ENCODE assay signal across 27 cellular contexts in genomic region chr14:55801121-55801520, GRCh38.
"Had no signal": no experiment of that assay in that cellular context is flagged by ENCODE, and none has a peak within 500 bp of the region (broad histone marks: within the 10 kb centered on the region; RNA-seq: fewer than 3 reads in every experiment).

No MANE protein-coding gene starts in this region.

- H3K36me3 Mint-ChIP-seq: memory B cell; neural progenitor cell; stimulated activated effector memory CD8-positive, alpha-beta T cell treated with anti-CD3 and anti-CD28 coated beads, Interleukin-12 subunit alpha, Interleukin-12 subunit beta, amount 100 ng/mL, for 72 hours had no signal

- H3K27ac ChIP-seq: dorsolateral prefrontal cortex, esophagus muscularis mucosa, foreskin keratinocyte, gastroesophageal sphincter, heart left ventricle, neural progenitor cell, prostate gland, right atrium auricular region, testis, tibial artery, upper lobe of left lung had no signal

- H3K4me3 Mint-ChIP-seq: memory B cell; nephron; neural progenitor cell; stimulated activated effector memory CD8-positive, alpha-beta T cell treated with anti-CD3 and anti-CD28 coated beads, Interleukin-12 subunit alpha, Interleukin-12 subunit beta, amount 100 ng/mL, for 72 hours had no signal

- H3K27ac Mint-ChIP-seq: memory B cell, nephron had no signal

- H3K27me3 ChIP-seq: dorsolateral prefrontal cortex, esophagus muscularis mucosa, foreskin keratinocyte, gastroesophageal sphincter, heart left ventricle, neural progenitor cell, right atrium auricular region, testis, tibial artery, upper lobe of left lung had no signal

- H3K4me1 Mint-ChIP-seq: memory B cell, nephron had no signal

- ATAC-seq: foreskin keratinocyte; gastroesophageal sphincter; heart left ventricle; sciatic nerve; stimulated activated effector memory CD8-positive, alpha-beta T cell treated with anti-CD3 and anti-CD28 coated beads, Interleukin-12 subunit alpha, Interleukin-12 subunit beta, amount 100 ng/mL, for 72 hours; stimulated activated naive CD8-positive, alpha-beta T cell treated with anti-CD3 and anti-CD28 coated beads, Interleukin-15, Interleukin-2, amounts not matched to agents 100 U/mL and 50 U/mL, for 24 hours had no signal

- H3K9ac ChIP-seq: neural progenitor cell had no signal

- FAIRE-seq: endothelial cell of umbilical vein had no signal

- DNase-seq: cerebellar nuclear complex; cortex of kidney; dorsolateral prefrontal cortex; effector CD4-positive, alpha-beta T cell; foreskin keratinocyte; heart left ventricle; hippocampal formation; stimulated activated CD4-positive, alpha-beta T cell treated with anti-CD3 and anti-CD28 coated beads, Interleukin-12 subunit alpha, Interleukin-12 subunit beta, amount 100 ng/mL, for 4 hours; stimulated activated CD4-positive, alpha-beta T cell treated with anti-CD3 and anti-CD28 coated beads, Interleukin-1b, Interleukin-23, amount 100 ng/mL, for 48 hours; stimulated activated CD4-positive, alpha-beta T cell treated with anti-CD3 and anti-CD28 coated beads, Interleukin-4, amount 100 ng/mL, for 1 hour; stimulated activated naive CD8-positive, alpha-beta T cell treated with anti-CD3 and anti-CD28 coated beads, Interleukin-15, Interleukin-2, amounts not matched to agents 100 U/mL and 50 U/mL, for 24 hours; substantia nigra; testis; tibial artery; upper lobe of left lung had no signal

- H3K36me3 ChIP-seq: esophagus muscularis mucosa, gastroesophageal sphincter, heart left ventricle, neural progenitor cell, prostate gland, right atrium auricular region, tibial artery, upper lobe of left lung had no signal

- H3K9me3 Mint-ChIP-seq: memory B cell had no signal

- H3K9me3 ChIP-seq: esophagus muscularis mucosa, gastroesophageal sphincter, heart left ventricle, prostate gland, right atrium auricular region, testis, tibial artery, upper lobe of left lung had no signal

- H3K4me3 ChIP-seq: dorsolateral prefrontal cortex, esophagus muscularis mucosa, gastroesophageal sphincter, heart left ventricle, lung, neural progenitor cell, prostate gland, right atrium auricular region, smooth muscle cell, testis, tibial artery, upper lobe of left lung had no signal

- H3K4me2 ChIP-seq: neural progenitor cell, smooth muscle cell had no signal

- H2AFZ ChIP-seq: neural progenitor cell had no signal

- H3K4me1 ChIP-seq: esophagus muscularis mucosa, gastroesophageal sphincter, prostate gland, tibial artery, upper lobe of left lung had no signal
